ENCODE assay signal across 20 cellular contexts in the genomic region with DNA sequence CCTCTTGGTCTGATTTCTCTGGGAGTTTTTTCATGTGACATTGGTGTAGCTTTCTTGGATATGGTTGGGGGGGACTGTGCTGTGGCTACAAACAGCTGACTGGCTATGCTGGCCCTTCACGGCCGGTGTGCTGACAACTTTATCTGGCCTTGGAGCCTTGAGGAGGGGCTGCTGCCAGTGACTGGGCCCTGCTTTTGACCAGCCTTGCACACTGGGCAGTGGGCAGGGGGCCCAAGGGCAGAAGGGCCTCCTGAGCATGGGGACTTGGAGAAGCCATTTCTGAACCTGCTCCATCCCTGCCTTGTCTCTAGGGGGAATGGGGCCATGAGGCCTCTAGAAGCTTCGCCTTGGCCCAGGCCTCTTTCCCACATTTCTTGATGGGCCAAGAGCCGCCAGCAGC.
A peak's percentile ranks its signal among the peaks of the same experiment; 100 is the strongest.
DNase-seq lines count a peak whose midpoint lies in the region; ATAC-seq, FAIRE-seq and TF ChIP-seq lines count a peak whose summit lies in the region.
"Had no signal": no experiment of that assay in that cellular context is flagged by ENCODE, and none has a peak within 500 bp of the region (broad histone marks: within the 10 kb centered on the region; RNA-seq: fewer than 3 reads in every experiment).

No MANE protein-coding gene starts in this region.

- ATAC-seq in HG03097 (IDR thresholded peaks at IDR 0.05; ENCODE audit: low FRiP score, unreplicated experiment): no peak
- ATAC-seq: CD8-positive, alpha-beta T cell had no signal

- H3K79me2 ChIP-seq in KMS-11 (ENCODE audit: insufficient read depth, low read depth): no peaks in the 10 kb centered on the region

- FAIRE-seq in RCC 7860 (lab: Jason Lieb, UNC): no peak
- FAIRE-seq: GM12892 had no signal

- H4K20me1 ChIP-seq in BLaER1 treated with 17β-estradiol and CSF1 and Interleukin-3, amounts not matched to agents 10 nM and 100 nM: no peaks in the 10 kb centered on the region
- H4K20me1 ChIP-seq in KMS-11 (ENCODE audit: insufficient read depth): no peaks in the 10 kb centered on the region

- CTCF ChIA-PET in HEK293T (lab: Yijun Ruan, JAX): interaction anchor here (0.7 kb wide), 1 partner anchor 976 kb away, joined by 3 read pairs; no protein-coding TSS in a partner anchor

- POLR2A ChIA-PET in HEK293T (lab: Yijun Ruan, JAX): no interaction called here

- peak overlapping the region in 9 of 11 experiments; percentile 1 to 74 (median 50); a peak in 15 of 22 replicates for H3K4me2 ChIP-seq in BLaER1 treated with 17β-estradiol and CSF1 and Interleukin-3, amounts not matched to agents 10 nM and 100 nM
- peak overlapping the region; percentile 88; the same call in 1 of the 2 replicates for H3K4me2 ChIP-seq in KMS-11

- no peak for DNase-seq in coronary artery (ENCODE audit: low spot score)
- DNase-seq in T-helper 2 cell: no peak
- DNase-seq in RCC 7860 (ENCODE audit: low spot score): no peak
- DNase-seq in HEK293T (ENCODE audit: extremely low spot score): no peak
- DNase-seq: C1 segment of cervical spinal cord; CD8-positive, alpha-beta T cell; DMS153; HCEC 1CT; KG1; NCI-H1092 treated with DMSO at 0.1 percent for 48 hours; NCI-H146; NCI-H2081; NCI-H2171; NCI-H524 treated with DMSO at 0.1 percent for 48 hours had no signal

- no peak overlapping the region for H3K9ac ChIP-seq in BLaER1 treated with 17β-estradiol and CSF1 and Interleukin-3, amounts not matched to agents 10 nM and 100 nM
- H3K9ac ChIP-seq in KMS-11: no peak overlapping the region
- no peak overlapping the region for H3K9ac ChIP-seq in skeletal muscle tissue (ENCODE audit: low read depth in 1 of 3, low read length in 3 of 3)

- H3K36me3 ChIP-seq in BLaER1 treated with 17β-estradiol and CSF1 and Interleukin-3, amounts not matched to agents 10 nM and 100 nM: no peaks in the 10 kb centered on the region
- H3K36me3 ChIP-seq in KMS-11 (ENCODE audit: insufficient read depth) (no peaks in the 10 kb centered on the region), skeletal muscle tissue (ENCODE audit: control insufficient read depth in 3 of 3, insufficient read depth in 3 of 3, low read length in 3 of 3) (no peaks in the 10 kb centered on the region)
- H3K36me3 ChIP-seq: Peyer's patch had no signal

- peaks cover 0 to 56% (median 41%) of the 10 kb centered on the region in 10 experiments; a peak in 16 of 20 replicates for H3K4me1 ChIP-seq in BLaER1 treated with 17β-estradiol and CSF1 and Interleukin-3, amounts not matched to agents 10 nM and 100 nM
- peaks cover 87% of the 10 kb centered on the region for H3K4me1 ChIP-seq in KMS-11 (ENCODE audit: low read depth, poor library complexity, severe bottlenecking)
- H3K4me1 ChIP-seq in skeletal muscle tissue (ENCODE audit: control insufficient read depth in 3 of 3, insufficient read depth in 3 of 3, low read length in 3 of 3): peaks cover 15 to 25% (median 16%) of the 10 kb centered on the region in 3 donors
- H3K4me1 ChIP-seq: Peyer's patch had no signal

- no peak overlapping the region for H3K27ac ChIP-seq in BLaER1 treated with 17β-estradiol and CSF1 and Interleukin-3, amounts not matched to agents 10 nM and 100 nM
- H3K27ac ChIP-seq in KMS-11: peak overlapping the region; percentile 99; the same call in 1 of the 2 replicates
- H3K27ac ChIP-seq in coronary artery: peak overlapping the region; percentile 61 to 79
- H3K27ac ChIP-seq in skeletal muscle tissue (ENCODE audit: low read depth, low read length): peak overlapping the region; percentile 22

- no peak overlapping the region for H3K4me3 ChIP-seq in BLaER1 treated with 17β-estradiol and CSF1 and Interleukin-3, amounts not matched to agents 10 nM and 100 nM
- no peak overlapping the region for H3K4me3 ChIP-seq in KMS-11 (IDR thresholded peaks at IDR 0.05; ENCODE audit: insufficient read depth, low read depth, low read length)
- no peak overlapping the region for H3K4me3 ChIP-seq in coronary artery
- no peak overlapping the region for H3K4me3 ChIP-seq in skeletal muscle tissue (ENCODE audit: low read length in 3 of 3)
- H3K4me3 ChIP-seq: Peyer's patch had no signal

- TF ChIP-seq CTCF in KMS-11 (conservative IDR thresholded peaks at IDR 0.05; ENCODE audit: low read depth, low read length) (no peak), coronary artery (IDR thresholded peaks at IDR 0.05) (no peak)

- H2AFZ ChIP-seq in KMS-11 (ENCODE audit: low read depth): no peak overlapping the region

- peaks cover 18 to 24% (median 21%) of the 10 kb centered on the region in 11 experiments for H3K9me3 ChIP-seq in BLaER1 treated with 17β-estradiol and CSF1 and Interleukin-3, amounts not matched to agents 10 nM and 100 nM (replicated peaks in 1 of 11)
- H3K9me3 ChIP-seq in skeletal muscle tissue (ENCODE audit: control insufficient read depth in 3 of 3, low read length in 3 of 3): no peaks in the 10 kb centered on the region
- H3K9me3 ChIP-seq: Peyer's patch had no signal

- no peaks in the 10 kb centered on the region for H3K27me3 ChIP-seq in BLaER1 treated with 17β-estradiol and CSF1 and Interleukin-3, amounts not matched to agents 10 nM and 100 nM
- H3K27me3 ChIP-seq in KMS-11 (ENCODE audit: insufficient read depth, low read depth) (no peaks in the 10 kb centered on the region), skeletal muscle tissue (ENCODE audit: control insufficient read depth in 3 of 3, insufficient read depth in 3 of 3, low read length in 3 of 3) (peaks cover 0 to 2% (median 0%) of the 10 kb centered on the region in 3 donors)
- H3K27me3 ChIP-seq: Peyer's patch had no signal

TF ChIP-seq in HEK293T, 16 proteins besides CTCF, POLR2A, EP300 and RAD21:
- TF ChIP-seq, protein P1, sequence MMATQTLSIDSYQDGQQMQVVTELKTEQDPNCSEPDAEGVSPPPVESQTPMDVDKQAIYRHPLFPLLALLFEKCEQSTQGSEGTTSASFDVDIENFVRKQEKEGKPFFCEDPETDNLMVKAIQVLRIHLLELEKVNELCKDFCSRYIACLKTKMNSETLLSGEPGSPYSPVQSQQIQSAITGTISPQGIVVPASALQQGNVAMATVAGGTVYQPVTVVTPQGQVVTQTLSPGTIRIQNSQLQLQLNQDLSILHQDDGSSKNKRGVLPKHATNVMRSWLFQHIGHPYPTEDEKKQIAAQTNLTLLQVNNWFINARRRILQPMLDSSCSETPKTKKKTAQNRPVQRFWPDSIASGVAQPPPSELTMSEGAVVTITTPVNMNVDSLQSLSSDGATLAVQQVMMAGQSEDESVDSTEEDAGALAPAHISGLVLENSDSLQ (IDR thresholded peaks at IDR 0.05): no peak
- no peak for TF ChIP-seq FOXK2 (IDR thresholded peaks at IDR 0.05)
- TF ChIP-seq NFRKB (IDR thresholded peaks at IDR 0.05): no peak
- TF ChIP-seq ELF4 (IDR thresholded peaks at IDR 0.05): no peak
- no peak for TF ChIP-seq BHLHE40 (IDR thresholded peaks at IDR 0.05; ENCODE audit: borderline replicate concordance)
- no peak for TF ChIP-seq HDGF (IDR thresholded peaks at IDR 0.05; ENCODE audit: borderline replicate concordance)
- TF ChIP-seq FOXA1 (IDR thresholded peaks at IDR 0.05): no peak
- no peak for TF ChIP-seq CTBP1 (IDR thresholded peaks at IDR 0.05; ENCODE audit: borderline replicate concordance)
- no peak for TF ChIP-seq L3MBTL2 (conservative IDR thresholded peaks at IDR 0.05)
- no peak for TF ChIP-seq SP1 (IDR thresholded peaks at IDR 0.05)

Comparison
In these comparisons a context has a peak if more than half of its experiments do, and no peak if none do; other contexts are left out.
1. H3K27ac ChIP-seq: peak in KMS-11 (single experiment), coronary artery (2 of 2) and skeletal muscle tissue (single experiment); none in BLaER1 treated with 17β-estradiol and CSF1 and Interleukin-3, amounts not matched to agents 10 nM and 100 nM (0 of 11).